In the genomic region with DNA sequence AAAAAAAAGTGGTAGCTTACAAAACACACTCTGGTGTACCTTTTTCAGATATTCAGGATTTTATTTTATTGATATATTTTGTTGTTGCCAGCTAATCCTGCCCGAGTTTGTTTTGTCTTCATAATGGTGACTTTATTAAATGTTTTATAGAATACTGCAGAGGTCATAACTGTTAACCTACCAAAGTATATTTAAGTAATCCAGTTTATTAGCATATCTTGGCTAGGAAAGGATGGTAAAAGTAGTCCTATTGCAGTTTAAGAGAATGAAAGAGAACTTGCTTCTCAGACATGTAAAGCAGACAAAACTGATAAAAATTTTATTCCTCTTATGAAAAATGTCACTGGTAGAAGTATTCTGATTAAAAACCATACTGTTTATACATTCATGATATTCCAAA, we compare ENCODE assay signal across 4 cellular contexts. TPM values are rescaled to one million over a fixed set of nuclear protein-coding genes. Genes with fewer than 3 reads are reported as not detected.
"Had no signal": no experiment of that assay in that cellular context is flagged by ENCODE, and none has a peak within 500 bp of the region (broad histone marks: within the 10 kb centered on the region; RNA-seq: fewer than 3 reads in every experiment).

No MANE protein-coding gene starts in this region.

- H3K4me3 ChIP-seq: K562 had no signal

- H3K27ac ChIP-seq: HL-60 had no signal

- DNase-seq: IMR-90 had no signal

- ATAC-seq: HepG2, K562 had no signal

RNA-seq across cellular contexts. Expression of a gene that starts 59.2 kb away (rescaled TPM):
- total RNA-seq: HepG2 had no signal
